20 cellular contexts compared by ENCODE assay signal in genomic region chr19:19526581-19527370, GRCh38. TPM values are rescaled to one million over a fixed set of nuclear protein-coding genes. Genes with fewer than 3 reads are reported as not detected.
DNase-seq lines count a peak whose midpoint lies in the region; ATAC-seq and TF ChIP-seq lines count a peak whose summit lies in the region.
"Had no signal": no experiment of that assay in that cellular context is flagged by ENCODE, and none has a peak within 500 bp of the region (broad histone marks: within the 10 kb centered on the region; RNA-seq: fewer than 3 reads in every experiment).

No MANE protein-coding gene starts in this region.

- intact Hi-C loops in heart right ventricle (cut with DNase I), result no loop called here
- intact Hi-C loops in thyroid gland (cut with DNase I), result no loop called here
- intact Hi-C loops in breast epithelium (cut with DNase I; ENCODE audit: low total_unique reads), result no loop called here

- peak overlapping the region; percentile 36 for H3K9ac ChIP-seq in NT2/D1 (ENCODE audit: insufficient read length, low read depth)

- H3K27ac ChIP-seq in cardiac muscle cell, result peak overlapping the region; percentile 60
- no peak overlapping the region for H3K27ac ChIP-seq in heart right ventricle
- peak overlapping the region; percentile 38 for H3K27ac ChIP-seq in layer of hippocampus (ENCODE audit: low read depth, low read length)
- H3K27ac ChIP-seq in thyroid gland, result peak overlapping the region; percentile 63 to 83 (median 75)
- H3K27ac ChIP-seq in breast epithelium, result no peak overlapping the region
- H3K27ac ChIP-seq: colonic mucosa had no signal

- 77 to 83% methylated on average over 28 of the region's 28 CpGs for WGBS in heart right ventricle, 2 donors
- WGBS in thyroid gland, 2 donors, result 47 to 66% methylated on average over 18 to 28 of the region's 28 CpGs

- no peak overlapping the region for H3K4me3 ChIP-seq in cardiac muscle cell
- H3K4me3 ChIP-seq in heart right ventricle, result no peak overlapping the region
- H3K4me3 ChIP-seq in NT2/D1 (ENCODE audit: insufficient read length, low read depth), result no peak overlapping the region
- H3K4me3 ChIP-seq in thyroid gland (replicated peaks in 1 of 3), result no peak overlapping the region
- no peak overlapping the region for H3K4me3 ChIP-seq in breast epithelium
- H3K4me3 ChIP-seq: colonic mucosa, gastroesophageal sphincter had no signal

- ATAC-seq in heart right ventricle, result no peak
- no peak for ATAC-seq in GM18517 (IDR thresholded peaks at IDR 0.05; ENCODE audit: unreplicated experiment)
- ATAC-seq: activated CD8-positive, alpha-beta memory T cell treated with anti-CD3 and anti-CD28 coated beads, Interleukin-2, amount 10 ng/mL, durations not matched to agents 7 days and 5 days; gastroesophageal sphincter; sciatic nerve had no signal

- DNase-seq in cardiac muscle cell (ENCODE audit: low read depth in 1 of 2, low spot score in 1 of 2) (no peak), heart right ventricle (no peak), NT2/D1 (ENCODE audit: low read depth, low spot score) (no peak), thyroid gland (peak; percentile 56 to 69), putamen (ENCODE audit: low spot score) (no peak), breast epithelium (ENCODE audit: low spot score in 2 of 2) (no peak)
- DNase-seq: activated CD4-positive, alpha-beta T cell treated with anti-CD3 and anti-CD28 coated beads for 48 hours; activated CD8-positive, alpha-beta memory T cell treated with anti-CD3 and anti-CD28 coated beads, Interleukin-2, amount 10 ng/mL, durations not matched to agents 7 days and 5 days; colonic mucosa; GOT3; kidney glomerular epithelial cell; mesenchymal stem cell; naive B cell; NCI-H1930; NCI-H345; NCI-H774 had no signal

- TF ChIP-seq CTCF in cardiac muscle cell (IDR thresholded peaks at IDR 0.05; ENCODE audit: low read depth, low read length) (no peak), heart right ventricle (IDR thresholded peaks at IDR 0.05) (no peak), thyroid gland (IDR thresholded peaks at IDR 0.05) (no peak), breast epithelium (IDR thresholded peaks at IDR 0.05) (no peak)

- peaks cover 11% of the 10 kb centered on the region for H3K4me1 ChIP-seq in cardiac muscle cell (ENCODE audit: low read depth)
- H3K4me1 ChIP-seq in heart right ventricle, result peaks cover 0 to 41% (median 7%) of the 10 kb centered on the region in 9 donors
- peaks cover 32% of the 10 kb centered on the region for H3K4me1 ChIP-seq in NT2/D1 (ENCODE audit: insufficient read depth, insufficient read length)
- peaks cover 20 to 23% of the 10 kb centered on the region in 2 donors for H3K4me1 ChIP-seq in thyroid gland
- H3K4me1 ChIP-seq in breast epithelium, result no peaks in the 10 kb centered on the region
- H3K4me1 ChIP-seq: colonic mucosa had no signal

- H3K36me3 ChIP-seq in cardiac muscle cell (peaks cover 3% of the 10 kb centered on the region), heart right ventricle (peaks cover 0 to 59% (median 0%) of the 10 kb centered on the region in 9 donors), NT2/D1 (ENCODE audit: insufficient read depth, insufficient read length, low read length) (peaks cover 67% of the 10 kb centered on the region), thyroid gland (peaks cover 7% of the 10 kb centered on the region in 2 donors), breast epithelium (peaks cover 4% of the 10 kb centered on the region)
- H3K36me3 ChIP-seq: colonic mucosa had no signal

- H3K9me3 ChIP-seq in cardiac muscle cell (ENCODE audit: low read depth), result no peaks in the 10 kb centered on the region
- H3K9me3 ChIP-seq in heart right ventricle, result no peaks in the 10 kb centered on the region
- no peaks in the 10 kb centered on the region for H3K9me3 ChIP-seq in NT2/D1 (ENCODE audit: insufficient read depth, low read length)
- H3K9me3 ChIP-seq in thyroid gland, result no peaks in the 10 kb centered on the region
- H3K9me3 ChIP-seq in breast epithelium, result no peaks in the 10 kb centered on the region
- H3K9me3 ChIP-seq: colonic mucosa, gastroesophageal sphincter had no signal

- TF ChIP-seq POLR2A in thyroid gland (IDR thresholded peaks at IDR 0.05) (no peak), breast epithelium (IDR thresholded peaks at IDR 0.05) (no peak)

- H3K27me3 ChIP-seq in cardiac muscle cell, result no peaks in the 10 kb centered on the region
- H3K27me3 ChIP-seq in heart right ventricle, result no peaks in the 10 kb centered on the region
- H3K27me3 ChIP-seq in NT2/D1 (ENCODE audit: insufficient read depth, insufficient read length), result no peaks in the 10 kb centered on the region
- H3K27me3 ChIP-seq in layer of hippocampus (ENCODE audit: control insufficient read depth, insufficient read depth, low read length), result no peaks in the 10 kb centered on the region
- H3K27me3 ChIP-seq in thyroid gland, result no peaks in the 10 kb centered on the region
- no peaks in the 10 kb centered on the region for H3K27me3 ChIP-seq in breast epithelium
- H3K27me3 ChIP-seq: colonic mucosa, gastroesophageal sphincter had no signal

RNA-seq across cellular contexts. Expression of gene YJEFN3, which starts 1.9 kb away (rescaled TPM):
- total RNA-seq in cardiac muscle cell (10.6 and 12.5 TPM in 2 replicates), heart right ventricle (1 to 10 TPM; 2.1 to 4.1 (median 2.4) TPM), thyroid gland (1 to 10 TPM in 3 of 4 donors, not detected in 1; 1.9 to 7.2 (median 2.6) TPM), breast epithelium (1 to 10 TPM in 2 of 3 donors, under 1 TPM in 1; 0.88 to 2.0 (median 1.3) TPM)
- polyA plus RNA-seq in cardiac muscle cell (23.0 and 29.9 TPM in 2 replicates), heart right ventricle (10 to 100 TPM in 1 of 2 donors, 1 to 10 TPM in 1; 4.0 to 13.1 TPM)

RNA-seq across cellular contexts. Expression of gene NDUFA13, which starts 10.8 kb away (rescaled TPM):
- total RNA-seq in cardiac muscle cell (119 and 172 TPM in 2 replicates), heart right ventricle (1,000 to 10,000 TPM in 9 of 10 donors, 100 to 1,000 TPM in 1; 856 to 1,274 (median 1,129) TPM), thyroid gland (100 to 1,000 TPM in 1 of 4 donors, 10 to 100 TPM in 3; 32.8 to 265 (median 63.6) TPM), breast epithelium (100 to 1,000 TPM in 1 of 3 donors, 10 to 100 TPM in 2; 97.3 to 134 (median 99.2) TPM)
- polyA plus RNA-seq in cardiac muscle cell (806 and 843 TPM in 2 replicates), heart right ventricle (1,000 to 10,000 TPM; 1,172 to 1,278 TPM)

RNA-seq across cellular contexts. Expression of gene CILP2, which starts 11.3 kb away (rescaled TPM):
- total RNA-seq in cardiac muscle cell (7.5 and 8.4 TPM in 2 replicates), heart right ventricle (under 1 TPM in 8 of 10 donors, not detected in 2; 0.09 to 0.61 (median 0.23) TPM), thyroid gland (1 to 10 TPM in 3 of 4 donors, under 1 TPM in 1; 0.63 to 4.2 (median 2.4) TPM), breast epithelium (under 1 TPM; 0.15 to 0.66 (median 0.16) TPM)
- polyA plus RNA-seq in cardiac muscle cell (2.2 and 6.7 TPM in 2 replicates), heart right ventricle (under 1 TPM; 0.07 to 0.23 TPM)

RNA-seq across cellular contexts. Expression of gene TSSK6, which starts 11.4 kb away (rescaled TPM):
- total RNA-seq in cardiac muscle cell (4.1 and 11.9 TPM in 2 replicates), heart right ventricle (1 to 10 TPM in 1 of 10 donors, under 1 TPM in 8, not detected in 1; 0.23 to 1.2 (median 0.45) TPM), thyroid gland (1 to 10 TPM; 1.8 to 7.7 (median 3.8) TPM), breast epithelium (1 to 10 TPM in 2 of 3 donors, under 1 TPM in 1; 0.96 to 2.9 (median 2.3) TPM)
- polyA plus RNA-seq in cardiac muscle cell (0.60 and 1.5 TPM in 2 replicates), heart right ventricle (under 1 TPM; 0.29 to 0.49 TPM)

Comparison
In these comparisons a context has a peak if more than half of its experiments do, and no peak if none do; other contexts are left out.
1. H3K27ac ChIP-seq: peak in cardiac muscle cell (single experiment), layer of hippocampus (single experiment) and thyroid gland (3 of 3); none in heart right ventricle (0 of 10) and breast epithelium (0 of 2).
2. DNase-seq: peak in thyroid gland (2 of 2); none in cardiac muscle cell (0 of 2), heart right ventricle (0 of 2), NT2/D1 (single experiment), putamen (single experiment) and breast epithelium (0 of 2).